8 cellular contexts compared by ENCODE assay signal in genomic region chr4:73707918-73708577, GRCh38. TPM values are rescaled to one million over a fixed set of nuclear protein-coding genes. Genes with fewer than 3 reads are reported as not detected.
A peak's percentile ranks its signal among the peaks of the same experiment; 100 is the strongest.
DNase-seq lines count a peak whose midpoint lies in the region; ATAC-seq and TF ChIP-seq lines count a peak whose summit lies in the region.

No MANE protein-coding gene starts in this region.

- peak; percentile 47 for DNase-seq in Caki2 (ENCODE audit: low read depth)
- peak; percentile 80 to 89 for DNase-seq in Kasumi-1 (lab: John Stamatoyannopoulos, UW)
- DNase-seq in astrocyte of the spinal cord (ENCODE audit: low read depth, low spot score) = peak; percentile 93
- DNase-seq in NCI-H526 (lab: John Stamatoyannopoulos, UW) = no peak
- DNase-seq in SHP77 (lab: John Stamatoyannopoulos, UW) = no peak

- ATAC-seq in GM18502 (IDR thresholded peaks at IDR 0.05; ENCODE audit: poor library complexity, unreplicated experiment) = no peak
- ATAC-seq in GM19467 (IDR thresholded peaks at IDR 0.05; ENCODE audit: unreplicated experiment) = no peak

- 13 to 36% methylated on average over 4 of the region's 7 CpGs for WGBS in mesodermal cell (ENCODE audit: insufficient coverage in 2 of 2), 2 experiments

- peak overlapping the region; percentile 88 for H3K27ac ChIP-seq in mesodermal cell (ENCODE audit: low read depth, low read length, severe bottlenecking)

- TF ChIP-seq CTCF in astrocyte of the spinal cord (IDR thresholded peaks at IDR 0.05; ENCODE audit: low read depth, low read length) = no peak

- no peak overlapping the region for H3K4me3 ChIP-seq in astrocyte of the spinal cord (ENCODE audit: low read depth, low read length)
- no peak overlapping the region for H3K4me3 ChIP-seq in mesodermal cell (ENCODE audit: extremely low read depth, insufficient read depth, low read length, poor library complexity, severe bottlenecking)

- H3K36me3 ChIP-seq in mesodermal cell (ENCODE audit: control insufficient read depth, insufficient read depth, low read length) = no peaks in the 10 kb centered on the region

- in situ Hi-C loops in Caki2 (cut with HindIII; ENCODE audit: low pct_unique_long_range_greater_than_20kb, low sequenced_read_pairs) (no loop called here), astrocyte of the spinal cord (cut with HindIII; ENCODE audit: low sequenced_read_pairs) (no loop called here)

- peaks cover 41% of the 10 kb centered on the region for H3K4me1 ChIP-seq in mesodermal cell (ENCODE audit: control insufficient read depth, insufficient read depth, low read length, poor library complexity, severe bottlenecking)

- H3K9me3 ChIP-seq in mesodermal cell (ENCODE audit: control insufficient read depth, low read length) = no peaks in the 10 kb centered on the region

RNA-seq across cellular contexts. Expression of gene CXCL8, which starts 32.3 kb away (rescaled TPM):
- 7.8 and 7.9 TPM in 2 replicates for total RNA-seq in Caki2 (2014; rRNA removed; shearing (Covaris generic); ENCODE audit: low replicate concordance)
- not detected for polyA plus RNA-seq in mesodermal cell (2013, experiment 1 of 2)
- polyA plus RNA-seq in mesodermal cell (2013, experiment 2 of 2) = not detected

Comparison
In these comparisons a context has a peak if more than half of its experiments do, and no peak if none do; other contexts are left out.
1. DNase-seq: peak in Caki2 (single experiment), Kasumi-1 (2 of 2) and astrocyte of the spinal cord (single experiment); none in NCI-H526 (0 of 2) and SHP77 (0 of 2).